1 cellular context compared by ENCODE assay signal in genomic region chr3:87796137-87796899, GRCh38.
TF ChIP-seq lines count a peak whose summit lies in the region.

No MANE protein-coding gene starts in this region.

TF ChIP-seq in K562, 482 proteins besides CTCF, POLR2A, EP300 and RAD21 (continues in another document):
- TF ChIP-seq L3MBTL2 (IDR thresholded peaks at IDR 0.05) (no peak; the same call in 1 of the 2 replicates), RBFOX2 (IDR thresholded peaks at IDR 0.05; ENCODE audit: low read depth, low read length) (peak; percentile 57; the same call in 1 of the 2 replicates), IRF2 (CRISPR knock-in tag; IDR thresholded peaks at IDR 0.05) (no peak), CBFA2T3 (IDR thresholded peaks at IDR 0.05) (peak; percentile 99), CAMTA2 (CRISPR knock-in tag; conservative IDR thresholded peaks at IDR 0.05) (no peak), EZH2 (IDR thresholded peaks at IDR 0.05; ENCODE audit: borderline replicate concordance, low read depth, low read length) (no peak), TAF15 (IDR thresholded peaks at IDR 0.05; ENCODE audit: low read depth, low read length) (no peak), HBP1 (CRISPR knock-in tag; IDR thresholded peaks at IDR 0.05) (0 out of 2 replicates have a peak, but pooled peaks have one; percentile 63), TCF7 (IDR thresholded peaks at IDR 0.05; ENCODE audit: borderline replicate concordance) (no peak), CBX5 (IDR thresholded peaks at IDR 0.05; ENCODE audit: borderline replicate concordance, low read depth) (no peak), SLC30A9 (CRISPR knock-in tag; IDR thresholded peaks at IDR 0.05) (no peak), NR0B1 (IDR thresholded peaks at IDR 0.05; ENCODE audit: partially characterized antibody) (no peak), HDAC2 (IDR thresholded peaks at IDR 0.05) (peak; percentile 91), STAT5B (CRISPR knock-in tag; IDR thresholded peaks at IDR 0.05) (no peak), RNF2 (IDR thresholded peaks at IDR 0.05) (peak; percentile 82), RBM22 (IDR thresholded peaks at IDR 0.05; ENCODE audit: low read depth, low read length, poor library complexity, severe bottlenecking) (no peak), TAF1 (IDR thresholded peaks at IDR 0.05; ENCODE audit: control insufficient read depth, extremely low read depth, insufficient read depth, low read length, severe bottlenecking) (no peak), MYC (IDR thresholded peaks at IDR 0.05; ENCODE audit: low read depth, low read length) (no peak), MYC (CRISPR knock-in tag; IDR thresholded peaks at IDR 0.05; ENCODE audit: borderline replicate concordance, low read depth) (no peak), ILF3 (IDR thresholded peaks at IDR 0.05; ENCODE audit: borderline replicate concordance) (no peak), STAG1 (CRISPR knock-in tag; IDR thresholded peaks at IDR 0.05; ENCODE audit: borderline replicate concordance) (no peak), RCOR1 (IDR thresholded peaks at IDR 0.05; ENCODE audit: borderline replicate concordance in 1 of 2, low read depth in 2 of 2, low read length in 2 of 2) (peak; percentile 8 to 86; a peak in 3 of 4 replicates), ELF2 (CRISPR knock-in tag; IDR thresholded peaks at IDR 0.05) (no peak), NFIC (IDR thresholded peaks at IDR 0.05) (peak; percentile 86), LARP7 (IDR thresholded peaks at IDR 0.05) (no peak), MECOM (CRISPR knock-in tag; IDR thresholded peaks at IDR 0.05) (peak; percentile 39; the same call in 1 of the 2 replicates), PCBP1 (IDR thresholded peaks at IDR 0.05; ENCODE audit: low read depth, low read length, poor library complexity, severe bottlenecking) (no peak), CHAMP1 (IDR thresholded peaks at IDR 0.05) (peak; percentile 97), ZNF133 (CRISPR knock-in tag; IDR thresholded peaks at IDR 0.05) (no peak), BMI1 (IDR thresholded peaks at IDR 0.05; ENCODE audit: low read length) (no peak), XRCC5 (IDR thresholded peaks at IDR 0.05; ENCODE audit: low read depth, low read length) (no peak), CHD4 (IDR thresholded peaks at IDR 0.05; ENCODE audit: insufficient read depth, insufficient replicate concordance, low read depth, low read length, poor library complexity, severe bottlenecking) (no peak), ZNF830 (CRISPR knock-in tag; IDR thresholded peaks at IDR 0.05) (no peak), CBX2 (IDR thresholded peaks at IDR 0.05; ENCODE audit: insufficient read depth, low read length, poor library complexity, severe bottlenecking) (no peak), ZBTB49 (CRISPR knock-in tag; IDR thresholded peaks at IDR 0.05; ENCODE audit: borderline replicate concordance) (no peak), NEUROD1 (IDR thresholded peaks at IDR 0.05; ENCODE audit: borderline replicate concordance, low read depth, low read length, partially characterized antibody) (no peak)
- TF ChIP-seq, protein P1, sequence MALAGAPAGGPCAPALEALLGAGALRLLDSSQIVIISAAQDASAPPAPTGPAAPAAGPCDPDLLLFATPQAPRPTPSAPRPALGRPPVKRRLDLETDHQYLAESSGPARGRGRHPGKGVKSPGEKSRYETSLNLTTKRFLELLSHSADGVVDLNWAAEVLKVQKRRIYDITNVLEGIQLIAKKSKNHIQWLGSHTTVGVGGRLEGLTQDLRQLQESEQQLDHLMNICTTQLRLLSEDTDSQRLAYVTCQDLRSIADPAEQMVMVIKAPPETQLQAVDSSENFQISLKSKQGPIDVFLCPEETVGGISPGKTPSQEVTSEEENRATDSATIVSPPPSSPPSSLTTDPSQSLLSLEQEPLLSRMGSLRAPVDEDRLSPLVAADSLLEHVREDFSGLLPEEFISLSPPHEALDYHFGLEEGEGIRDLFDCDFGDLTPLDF (CRISPR knock-in tag; IDR thresholded peaks at IDR 0.05): no peak
- TF ChIP-seq, protein P2, sequence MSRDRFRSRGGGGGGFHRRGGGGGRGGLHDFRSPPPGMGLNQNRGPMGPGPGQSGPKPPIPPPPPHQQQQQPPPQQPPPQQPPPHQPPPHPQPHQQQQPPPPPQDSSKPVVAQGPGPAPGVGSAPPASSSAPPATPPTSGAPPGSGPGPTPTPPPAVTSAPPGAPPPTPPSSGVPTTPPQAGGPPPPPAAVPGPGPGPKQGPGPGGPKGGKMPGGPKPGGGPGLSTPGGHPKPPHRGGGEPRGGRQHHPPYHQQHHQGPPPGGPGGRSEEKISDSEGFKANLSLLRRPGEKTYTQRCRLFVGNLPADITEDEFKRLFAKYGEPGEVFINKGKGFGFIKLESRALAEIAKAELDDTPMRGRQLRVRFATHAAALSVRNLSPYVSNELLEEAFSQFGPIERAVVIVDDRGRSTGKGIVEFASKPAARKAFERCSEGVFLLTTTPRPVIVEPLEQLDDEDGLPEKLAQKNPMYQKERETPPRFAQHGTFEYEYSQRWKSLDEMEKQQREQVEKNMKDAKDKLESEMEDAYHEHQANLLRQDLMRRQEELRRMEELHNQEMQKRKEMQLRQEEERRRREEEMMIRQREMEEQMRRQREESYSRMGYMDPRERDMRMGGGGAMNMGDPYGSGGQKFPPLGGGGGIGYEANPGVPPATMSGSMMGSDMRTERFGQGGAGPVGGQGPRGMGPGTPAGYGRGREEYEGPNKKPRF (IDR thresholded peaks at IDR 0.05; ENCODE audit: low read depth, low read length): no peak
- TF ChIP-seq, protein P3, sequence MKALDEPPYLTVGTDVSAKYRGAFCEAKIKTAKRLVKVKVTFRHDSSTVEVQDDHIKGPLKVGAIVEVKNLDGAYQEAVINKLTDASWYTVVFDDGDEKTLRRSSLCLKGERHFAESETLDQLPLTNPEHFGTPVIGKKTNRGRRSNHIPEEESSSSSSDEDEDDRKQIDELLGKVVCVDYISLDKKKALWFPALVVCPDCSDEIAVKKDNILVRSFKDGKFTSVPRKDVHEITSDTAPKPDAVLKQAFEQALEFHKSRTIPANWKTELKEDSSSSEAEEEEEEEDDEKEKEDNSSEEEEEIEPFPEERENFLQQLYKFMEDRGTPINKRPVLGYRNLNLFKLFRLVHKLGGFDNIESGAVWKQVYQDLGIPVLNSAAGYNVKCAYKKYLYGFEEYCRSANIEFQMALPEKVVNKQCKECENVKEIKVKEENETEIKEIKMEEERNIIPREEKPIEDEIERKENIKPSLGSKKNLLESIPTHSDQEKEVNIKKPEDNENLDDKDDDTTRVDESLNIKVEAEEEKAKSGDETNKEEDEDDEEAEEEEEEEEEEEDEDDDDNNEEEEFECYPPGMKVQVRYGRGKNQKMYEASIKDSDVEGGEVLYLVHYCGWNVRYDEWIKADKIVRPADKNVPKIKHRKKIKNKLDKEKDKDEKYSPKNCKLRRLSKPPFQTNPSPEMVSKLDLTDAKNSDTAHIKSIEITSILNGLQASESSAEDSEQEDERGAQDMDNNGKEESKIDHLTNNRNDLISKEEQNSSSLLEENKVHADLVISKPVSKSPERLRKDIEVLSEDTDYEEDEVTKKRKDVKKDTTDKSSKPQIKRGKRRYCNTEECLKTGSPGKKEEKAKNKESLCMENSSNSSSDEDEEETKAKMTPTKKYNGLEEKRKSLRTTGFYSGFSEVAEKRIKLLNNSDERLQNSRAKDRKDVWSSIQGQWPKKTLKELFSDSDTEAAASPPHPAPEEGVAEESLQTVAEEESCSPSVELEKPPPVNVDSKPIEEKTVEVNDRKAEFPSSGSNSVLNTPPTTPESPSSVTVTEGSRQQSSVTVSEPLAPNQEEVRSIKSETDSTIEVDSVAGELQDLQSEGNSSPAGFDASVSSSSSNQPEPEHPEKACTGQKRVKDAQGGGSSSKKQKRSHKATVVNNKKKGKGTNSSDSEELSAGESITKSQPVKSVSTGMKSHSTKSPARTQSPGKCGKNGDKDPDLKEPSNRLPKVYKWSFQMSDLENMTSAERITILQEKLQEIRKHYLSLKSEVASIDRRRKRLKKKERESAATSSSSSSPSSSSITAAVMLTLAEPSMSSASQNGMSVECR (CRISPR knock-in tag; IDR thresholded peaks at IDR 0.05): no peak
- TF ChIP-seq, protein P4, sequence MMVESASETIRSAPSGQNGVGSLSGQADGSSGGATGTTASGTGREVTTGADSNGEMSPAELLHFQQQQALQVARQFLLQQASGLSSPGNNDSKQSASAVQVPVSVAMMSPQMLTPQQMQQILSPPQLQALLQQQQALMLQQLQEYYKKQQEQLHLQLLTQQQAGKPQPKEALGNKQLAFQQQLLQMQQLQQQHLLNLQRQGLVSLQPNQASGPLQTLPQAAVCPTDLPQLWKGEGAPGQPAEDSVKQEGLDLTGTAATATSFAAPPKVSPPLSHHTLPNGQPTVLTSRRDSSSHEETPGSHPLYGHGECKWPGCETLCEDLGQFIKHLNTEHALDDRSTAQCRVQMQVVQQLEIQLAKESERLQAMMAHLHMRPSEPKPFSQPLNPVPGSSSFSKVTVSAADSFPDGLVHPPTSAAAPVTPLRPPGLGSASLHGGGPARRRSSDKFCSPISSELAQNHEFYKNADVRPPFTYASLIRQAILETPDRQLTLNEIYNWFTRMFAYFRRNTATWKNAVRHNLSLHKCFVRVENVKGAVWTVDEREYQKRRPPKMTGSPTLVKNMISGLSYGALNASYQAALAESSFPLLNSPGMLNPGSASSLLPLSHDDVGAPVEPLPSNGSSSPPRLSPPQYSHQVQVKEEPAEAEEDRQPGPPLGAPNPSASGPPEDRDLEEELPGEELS (CRISPR knock-in tag; IDR thresholded peaks at IDR 0.05; ENCODE audit: borderline replicate concordance): no peak
- TF ChIP-seq, protein P5, sequence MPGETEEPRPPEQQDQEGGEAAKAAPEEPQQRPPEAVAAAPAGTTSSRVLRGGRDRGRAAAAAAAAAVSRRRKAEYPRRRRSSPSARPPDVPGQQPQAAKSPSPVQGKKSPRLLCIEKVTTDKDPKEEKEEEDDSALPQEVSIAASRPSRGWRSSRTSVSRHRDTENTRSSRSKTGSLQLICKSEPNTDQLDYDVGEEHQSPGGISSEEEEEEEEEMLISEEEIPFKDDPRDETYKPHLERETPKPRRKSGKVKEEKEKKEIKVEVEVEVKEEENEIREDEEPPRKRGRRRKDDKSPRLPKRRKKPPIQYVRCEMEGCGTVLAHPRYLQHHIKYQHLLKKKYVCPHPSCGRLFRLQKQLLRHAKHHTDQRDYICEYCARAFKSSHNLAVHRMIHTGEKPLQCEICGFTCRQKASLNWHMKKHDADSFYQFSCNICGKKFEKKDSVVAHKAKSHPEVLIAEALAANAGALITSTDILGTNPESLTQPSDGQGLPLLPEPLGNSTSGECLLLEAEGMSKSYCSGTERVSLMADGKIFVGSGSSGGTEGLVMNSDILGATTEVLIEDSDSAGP (CRISPR knock-in tag; IDR thresholded peaks at IDR 0.05): no peak
